Comparison of ENCODE assay signal across 14 cellular contexts in genomic region chr2:134206029-134206428, GRCh38. TPM values are rescaled to one million over a fixed set of nuclear protein-coding genes. Genes with fewer than 3 reads are reported as not detected.
A peak's percentile ranks its signal among the peaks of the same experiment; 100 is the strongest.
DNase-seq lines count a peak whose midpoint lies in the region; ATAC-seq and TF ChIP-seq lines count a peak whose summit lies in the region.
"Had no signal": no experiment of that assay in that cellular context is flagged by ENCODE, and none has a peak within 500 bp of the region (broad histone marks: within the 10 kb centered on the region; RNA-seq: fewer than 3 reads in every experiment).

No MANE protein-coding gene starts in this region.

- in situ Hi-C loops in IMR-90 (cut with MboI; ENCODE audit: low sequenced_read_pairs), result no loop called here

- peak overlapping the region; percentile 29; the same call in 1 of the 2 replicates for H2BK120ac ChIP-seq in IMR-90 (ENCODE audit: low read depth, low read length)

- H3K79me1 ChIP-seq in IMR-90 (ENCODE audit: low read depth in 1 of 2, low read length in 2 of 2), result peaks cover 33 to 66% of the 10 kb centered on the region in 2 experiments

- peaks cover 18% of the 10 kb centered on the region for H3K9me1 ChIP-seq in IMR-90 (ENCODE audit: insufficient read depth, low read length)

- TF ChIP-seq RAD21 in IMR-90 (IDR thresholded peaks at IDR 0.05; ENCODE audit: low read length), result no peak

- H3K27ac ChIP-seq in IMR-90 (ENCODE audit: insufficient read depth, low read length) (no peak overlapping the region), stomach (peak overlapping the region in 3 of 5 donors; percentile 11 to 52 (median 18))
- H3K27ac ChIP-seq: A549, right lobe of liver had no signal

- WGBS in IMR-90 (ENCODE audit: extremely low coverage in 2 of 2, insufficient read length in 1 of 2), 2 experiments, result no CpG with 5 or more reads among the region's 2 CpGs
- WGBS in stomach, 5 donors, result 44 to 62% (median 46%) methylated on average over 2 of the region's 2 CpGs

- no peaks in the 10 kb centered on the region for H3K27me3 Mint-ChIP-seq in activated naive CD8-positive, alpha-beta T cell treated with anti-CD3 and anti-CD28 coated beads, Interleukin-2, amount 50 U/mL, for 24 hours
- H3K27me3 Mint-ChIP-seq in activated naive CD8-positive, alpha-beta T cell treated with anti-CD3 and anti-CD28 coated beads for 36 hours, result no peaks in the 10 kb centered on the region
- no peaks in the 10 kb centered on the region for H3K27me3 Mint-ChIP-seq in activated T-helper 17 cell treated with anti-CD3 and anti-CD28 coated beads, Interleukin-2, amount 50 U/mL, for 72 hours
- no peaks in the 10 kb centered on the region for H3K27me3 Mint-ChIP-seq in activated CD4-positive, alpha-beta T cell treated with anti-CD3 and anti-CD28 coated beads for 36 hours
- H3K27me3 Mint-ChIP-seq: activated CD4-positive, alpha-beta T cell treated with anti-CD3 and anti-CD28 coated beads, Interleukin-2, amount 10 ng/mL, durations not matched to agents 24 days and 14 days had no signal

- peak overlapping the region; percentile 39; the same call in 1 of the 2 replicates for H3K18ac ChIP-seq in IMR-90 (ENCODE audit: low read depth, low read length)

- intact Hi-C loops in IMR-90 (cut with micrococcal nuclease), result loop anchor here (5.0 kb wide), 2 partner anchors 89 to 319 kb away; no protein-coding TSS in a partner anchor
- intact Hi-C loops in stomach (cut with DNase I; ENCODE audit: low total_unique reads), result no loop called here
- intact Hi-C loops in activated CD4-positive, alpha-beta T cell treated with anti-CD3 and anti-CD28 coated beads for 36 hours (cut with DNase I, micrococcal nuclease), result loop anchor here (5.0 kb wide), 2 partner anchors 89 to 319 kb away; no protein-coding TSS in a partner anchor

- peak overlapping the region; percentile 27; the same call in 1 of the 2 replicates for H3K23ac ChIP-seq in IMR-90 (ENCODE audit: low read depth, low read length)

- POLR2A ChIA-PET in IMR-90 (lab: Charles Lee; ENCODE audit: unreplicated experiment), result no interaction called here
- POLR2A ChIA-PET in activated CD4-positive, alpha-beta T cell treated with anti-CD3 and anti-CD28 coated beads for 36 hours (lab: Charles Lee), result interaction anchor here (1.4 kb wide), 1 partner anchor 12 kb away, joined by 4 read pairs; no protein-coding TSS in a partner anchor
- POLR2A ChIA-PET in GM10248 (lab: Yijun Ruan, JAX), result no interaction called here

- H2AK9ac ChIP-seq in IMR-90 (replicated peaks; ENCODE audit: low read depth, low read length, poor library complexity), result no peak overlapping the region

- no peak overlapping the region; the same call in 1 of the 2 replicates for H3K9ac ChIP-seq in IMR-90 (ENCODE audit: low read depth, low read length)

- no peak for DNase-seq in activated naive CD8-positive, alpha-beta T cell treated with anti-CD3 and anti-CD28 coated beads, Interleukin-2, amount 50 U/mL, for 24 hours
- no peak for DNase-seq in activated naive CD8-positive, alpha-beta T cell treated with anti-CD3 and anti-CD28 coated beads for 36 hours
- DNase-seq in IMR-90 (no peak), stomach (no peak), GM10248 (ENCODE audit: extremely low spot score) (no peak)
- DNase-seq in activated CD4-positive, alpha-beta T cell treated with anti-CD3 and anti-CD28 coated beads for 36 hours, result no peak
- no peak for DNase-seq in activated CD4-positive, alpha-beta T cell treated with anti-CD3 and anti-CD28 coated beads for 48 hours
- DNase-seq: activated CD4-positive, alpha-beta T cell treated with anti-CD3 and anti-CD28 coated beads, Interleukin-2, amount 10 ng/mL, durations not matched to agents 24 days and 14 days; cerebellar nuclear complex; DMS53; right lobe of liver had no signal

- H3K27me3 ChIP-seq in IMR-90 (ENCODE audit: control insufficient read depth, insufficient read depth, low read length) (no peaks in the 10 kb centered on the region), stomach (no peaks in the 10 kb centered on the region)
- H3K27me3 ChIP-seq: right lobe of liver, tibial nerve had no signal

- H2BK15ac ChIP-seq in IMR-90 (ENCODE audit: low read depth, low read length), result no peak overlapping the region

- no peak overlapping the region for H2BK5ac ChIP-seq in IMR-90 (ENCODE audit: low read depth, low read length, poor library complexity, severe bottlenecking)

- H3K4me3 ChIP-seq in IMR-90 (ENCODE audit: insufficient read depth, low read depth, low read length) (no peak overlapping the region), stomach (no peak overlapping the region)
- H3K4me3 ChIP-seq: A549, right lobe of liver, tibial nerve had no signal

- no peaks in the 10 kb centered on the region for H3K36me3 Mint-ChIP-seq in activated naive CD8-positive, alpha-beta T cell treated with anti-CD3 and anti-CD28 coated beads, Interleukin-2, amount 50 U/mL, for 24 hours (ENCODE audit: low read depth)
- H3K36me3 Mint-ChIP-seq in activated naive CD8-positive, alpha-beta T cell treated with anti-CD3 and anti-CD28 coated beads for 36 hours, result peaks cover 3% of the 10 kb centered on the region
- no peaks in the 10 kb centered on the region for H3K36me3 Mint-ChIP-seq in activated T-helper 17 cell treated with anti-CD3 and anti-CD28 coated beads, Interleukin-2, amount 50 U/mL, for 72 hours (ENCODE audit: low read depth)
- no peaks in the 10 kb centered on the region for H3K36me3 Mint-ChIP-seq in activated CD4-positive, alpha-beta T cell treated with anti-CD3 and anti-CD28 coated beads for 36 hours (ENCODE audit: low read depth)

- dilution Hi-C loops in IMR-90 (cut with HindIII; ENCODE audit: low sequenced_read_pairs, unreplicated experiment), result no loop called here

- H3K4ac ChIP-seq in IMR-90 (ENCODE audit: low read depth, low read length), result peak overlapping the region; percentile 21; the same call in 1 of the 2 replicates

- no peak overlapping the region; the same call in 1 of the 2 replicates for H3K4me2 ChIP-seq in IMR-90 (ENCODE audit: low read depth, low read length)
- H3K4me2 ChIP-seq: A549 had no signal

- H2AK5ac ChIP-seq in IMR-90 (ENCODE audit: low read depth, low read length), result peak overlapping the region; percentile 48; the same call in 1 of the 2 replicates

- no peak overlapping the region for H4K91ac ChIP-seq in IMR-90 (ENCODE audit: insufficient read depth, low read depth, low read length)

- no peak overlapping the region for H2BK20ac ChIP-seq in IMR-90 (ENCODE audit: low read depth, low read length)

- H4K8ac ChIP-seq in IMR-90 (ENCODE audit: low read depth in 2 of 2, low read length in 2 of 2), result peak overlapping the region in 1 of 2 experiments; percentile 37; a peak in 1 of 4 replicates

- no peak for ATAC-seq in activated naive CD8-positive, alpha-beta T cell treated with anti-CD3 and anti-CD28 coated beads, Interleukin-2, amount 50 U/mL, for 24 hours
- no peak for ATAC-seq in IMR-90 (ENCODE audit: low read depth)
- ATAC-seq in activated T-helper 17 cell treated with anti-CD3 and anti-CD28 coated beads, Interleukin-2, amount 50 U/mL, for 72 hours (replicated peaks), result peak; percentile 34
- ATAC-seq in activated CD4-positive, alpha-beta T cell treated with anti-CD3 and anti-CD28 coated beads for 36 hours, result no peak

- H3K9me3 ChIP-seq in IMR-90 (ENCODE audit: control insufficient read depth, insufficient read depth, low read length), result no peaks in the 10 kb centered on the region
- no peaks in the 10 kb centered on the region for H3K9me3 ChIP-seq in stomach
- H3K9me3 ChIP-seq: A549, right lobe of liver, tibial nerve had no signal

- H3K9me3 Mint-ChIP-seq in activated naive CD8-positive, alpha-beta T cell treated with anti-CD3 and anti-CD28 coated beads, Interleukin-2, amount 50 U/mL, for 24 hours, result no peaks in the 10 kb centered on the region
- H3K9me3 Mint-ChIP-seq in activated naive CD8-positive, alpha-beta T cell treated with anti-CD3 and anti-CD28 coated beads for 36 hours, result no peaks in the 10 kb centered on the region
- H3K9me3 Mint-ChIP-seq in activated T-helper 17 cell treated with anti-CD3 and anti-CD28 coated beads, Interleukin-2, amount 50 U/mL, for 72 hours, result no peaks in the 10 kb centered on the region
- no peaks in the 10 kb centered on the region for H3K9me3 Mint-ChIP-seq in activated CD4-positive, alpha-beta T cell treated with anti-CD3 and anti-CD28 coated beads for 36 hours (ENCODE audit: low read depth)
- H3K9me3 Mint-ChIP-seq: activated CD4-positive, alpha-beta T cell treated with anti-CD3 and anti-CD28 coated beads, Interleukin-2, amount 10 ng/mL, durations not matched to agents 24 days and 14 days had no signal

- CTCF ChIA-PET in IMR-90 (lab: Yijun Ruan, JAX), result interaction anchor here (0.7 to 2.0 kb wide), 4 partner anchors 9 to 68 kb away, joined by 3 to 6 read pairs (median 4); no protein-coding TSS in a partner anchor
- CTCF ChIA-PET in activated CD4-positive, alpha-beta T cell treated with anti-CD3 and anti-CD28 coated beads for 36 hours (lab: Charles Lee), result interaction anchor here (0.5 to 6.0 kb wide), 15 partner anchors 8 to 206 kb away, joined by 3 to 73 read pairs (median 5); no protein-coding TSS in a partner anchor
- CTCF ChIA-PET in GM10248 (lab: Yijun Ruan, JAX), result interaction anchor here (0.6 to 8.9 kb wide), 18 partner anchors 8 to 206 kb away, joined by 3 to 122 read pairs (median 6); no protein-coding TSS in a partner anchor

- TF ChIP-seq EP300 in stomach (IDR thresholded peaks at IDR 0.05), result no peak

- peak overlapping the region; percentile 36 for H3K27ac Mint-ChIP-seq in activated naive CD8-positive, alpha-beta T cell treated with anti-CD3 and anti-CD28 coated beads, Interleukin-2, amount 50 U/mL, for 24 hours
- no peak overlapping the region for H3K27ac Mint-ChIP-seq in activated naive CD8-positive, alpha-beta T cell treated with anti-CD3 and anti-CD28 coated beads for 36 hours
- H3K27ac Mint-ChIP-seq in activated T-helper 17 cell treated with anti-CD3 and anti-CD28 coated beads, Interleukin-2, amount 50 U/mL, for 72 hours, result no peak overlapping the region
- H3K27ac Mint-ChIP-seq in activated CD4-positive, alpha-beta T cell treated with anti-CD3 and anti-CD28 coated beads for 36 hours, result no peak overlapping the region
- H3K27ac Mint-ChIP-seq: activated CD4-positive, alpha-beta T cell treated with anti-CD3 and anti-CD28 coated beads, Interleukin-2, amount 10 ng/mL, durations not matched to agents 24 days and 14 days had no signal

- no peak overlapping the region; the same call in 1 of the 2 replicates for H3K14ac ChIP-seq in IMR-90 (replicated peaks; ENCODE audit: low read depth, low read length)

- H4K5ac ChIP-seq in IMR-90 (ENCODE audit: low read depth, low read length), result no peak overlapping the region

- H3K36me3 ChIP-seq in IMR-90 (ENCODE audit: control insufficient read depth, insufficient read depth, low read length) (no peaks in the 10 kb centered on the region), stomach (no peaks in the 10 kb centered on the region)
- H3K36me3 ChIP-seq: right lobe of liver, tibial nerve had no signal

- no TSS peak for BruUV-seq in IMR-90 (replicated peaks; lab: Mats Ljungman, UMichigan)

- TF ChIP-seq CTCF in IMR-90 (conservative IDR thresholded peaks at IDR 0.05; ENCODE audit: low read depth, low read length) (no peak), stomach (IDR thresholded peaks at IDR 0.05) (no peak), GM10248 (IDR thresholded peaks at IDR 0.05; ENCODE audit: control extremely low read depth, extremely low read depth, low read depth, missing control alignments) (no peak)

- no peak overlapping the region for H3K56ac ChIP-seq in IMR-90 (ENCODE audit: extremely low read depth, insufficient read depth, low read length)

- H4K20me1 ChIP-seq in IMR-90 (ENCODE audit: insufficient read depth, low read length), result peaks cover 68% of the 10 kb centered on the region

- H3K4me1 Mint-ChIP-seq in activated naive CD8-positive, alpha-beta T cell treated with anti-CD3 and anti-CD28 coated beads, Interleukin-2, amount 50 U/mL, for 24 hours, result peaks cover 14% of the 10 kb centered on the region
- peaks cover 12% of the 10 kb centered on the region for H3K4me1 Mint-ChIP-seq in activated naive CD8-positive, alpha-beta T cell treated with anti-CD3 and anti-CD28 coated beads for 36 hours
- peaks cover 6% of the 10 kb centered on the region for H3K4me1 Mint-ChIP-seq in activated T-helper 17 cell treated with anti-CD3 and anti-CD28 coated beads, Interleukin-2, amount 50 U/mL, for 72 hours
- peaks cover 18% of the 10 kb centered on the region for H3K4me1 Mint-ChIP-seq in activated CD4-positive, alpha-beta T cell treated with anti-CD3 and anti-CD28 coated beads for 36 hours

- H3K4me1 ChIP-seq in IMR-90 (ENCODE audit: control insufficient read depth, insufficient read depth, low read length), result peaks cover 19% of the 10 kb centered on the region
- H3K4me1 ChIP-seq in stomach, result peaks cover 26 to 54% (median 42%) of the 10 kb centered on the region in 4 donors
- H3K4me1 ChIP-seq: A549, right lobe of liver had no signal

- no peak overlapping the region for H3K4me3 Mint-ChIP-seq in activated naive CD8-positive, alpha-beta T cell treated with anti-CD3 and anti-CD28 coated beads, Interleukin-2, amount 50 U/mL, for 24 hours
- H3K4me3 Mint-ChIP-seq in activated naive CD8-positive, alpha-beta T cell treated with anti-CD3 and anti-CD28 coated beads for 36 hours, result no peak overlapping the region
- no peak overlapping the region for H3K4me3 Mint-ChIP-seq in activated T-helper 17 cell treated with anti-CD3 and anti-CD28 coated beads, Interleukin-2, amount 50 U/mL, for 72 hours
- H3K4me3 Mint-ChIP-seq in activated CD4-positive, alpha-beta T cell treated with anti-CD3 and anti-CD28 coated beads for 36 hours, result no peak overlapping the region
- H3K4me3 Mint-ChIP-seq: activated CD4-positive, alpha-beta T cell treated with anti-CD3 and anti-CD28 coated beads, Interleukin-2, amount 10 ng/mL, durations not matched to agents 24 days and 14 days had no signal

- TF ChIP-seq POLR2A in IMR-90 (IDR thresholded peaks at IDR 0.05; ENCODE audit: low read depth, low read length), result no peak
- TF ChIP-seq POLR2A in stomach (IDR thresholded peaks at IDR 0.05), result no peak

- no peak overlapping the region for H2AFZ ChIP-seq in IMR-90 (replicated peaks; ENCODE audit: low read length, poor library complexity)

RNA-seq across cellular contexts. Expression of gene MGAT5, which starts 47.8 kb away (rescaled TPM):
- total RNA-seq in activated naive CD8-positive, alpha-beta T cell treated with anti-CD3 and anti-CD28 coated beads for 36 hours, result 10 to 100 TPM; 34.0 to 34.5 TPM
- total RNA-seq in IMR-90 (2012; rRNA removed) (47.8 and 59.9 TPM in 2 replicates), stomach (100 to 1,000 TPM in 1 of 5 donors, 10 to 100 TPM in 4; 35.0 to 125 (median 75.8) TPM)
- polyA plus RNA-seq in IMR-90 (2012; rRNA removed) (20.2 and 22.9 TPM in 2 replicates), stomach (1 to 10 TPM; 3.9 to 5.4 (median 4.4) TPM)
- polyA plus RNA-seq in IMR-90 (2012; cell fraction: cytosol; rRNA removed), result 16.0 and 23.2 TPM in 2 replicates
- polyA plus RNA-seq in IMR-90 (2012; cell fraction: nucleus; rRNA removed; ENCODE audit: low replicate concordance), result 7.9 and 19.2 TPM in 2 replicates
- 10 to 100 TPM; 53.0 to 53.1 TPM for total RNA-seq in activated T-helper 17 cell treated with anti-CD3 and anti-CD28 coated beads, Interleukin-2, amount 50 U/mL, for 72 hours
- total RNA-seq in activated CD4-positive, alpha-beta T cell treated with anti-CD3 and anti-CD28 coated beads for 36 hours, result 10 to 100 TPM; 22.2 to 25.7 TPM
